In genomic region chr1:162889989-162890388, GRCh38 we compare ENCODE assay signal across 29 cellular contexts. TPM values are rescaled to one million over a fixed set of nuclear protein-coding genes. Genes with fewer than 3 reads are reported as not detected.
DNase-seq lines count a peak whose midpoint lies in the region; ATAC-seq and TF ChIP-seq lines count a peak whose summit lies in the region.
"Had no signal": no experiment of that assay in that cellular context is flagged by ENCODE, and none has a peak within 500 bp of the region (broad histone marks: within the 10 kb centered on the region; RNA-seq: fewer than 3 reads in every experiment).

No MANE protein-coding gene starts in this region.

- H3K36me3 Mint-ChIP-seq in natural killer cell, result no peaks in the 10 kb centered on the region
- no peaks in the 10 kb centered on the region for H3K36me3 Mint-ChIP-seq in CD8-positive, alpha-beta memory T cell
- H3K36me3 Mint-ChIP-seq: activated naive CD4-positive, alpha-beta T cell treated with anti-CD3 and anti-CD28 coated beads, Interleukin-2, amount 50 U/mL, for 72 hours; stimulated activated naive B cell treated with anti-CD40 and anti-IgM and Interleukin-4, amounts not matched to agents 10 μg/mL and 1 μg/mL and 100 μg/mL, for 72 hours; type B pancreatic cell had no signal

- no peaks in the 10 kb centered on the region for H3K4me1 Mint-ChIP-seq in natural killer cell
- H3K4me1 Mint-ChIP-seq in CD8-positive, alpha-beta memory T cell, result no peaks in the 10 kb centered on the region
- H3K4me1 Mint-ChIP-seq: stimulated activated naive B cell treated with anti-CD40 and anti-IgM and Interleukin-4, amounts not matched to agents 10 μg/mL and 1 μg/mL and 100 μg/mL, for 72 hours had no signal

- TF ChIP-seq CTCF in SK-N-SH (IDR thresholded peaks at IDR 0.05) (no peak), natural killer cell (IDR thresholded peaks at IDR 0.05) (no peak)

- DNase-seq in DMS 273 (lab: John Stamatoyannopoulos, UW; ENCODE audit: unreplicated experiment) (peak; percentile 88), NCI-H1092 (lab: John Stamatoyannopoulos, UW) (peak; percentile 32), SK-N-SH (peak; percentile 68), left ventricle myocardium superior (no peak), natural killer cell (no peak), HT-29 (ENCODE audit: low spot score) (no peak)
- DNase-seq in CD8-positive, alpha-beta memory T cell, result no peak
- DNase-seq: activated CD4-positive, alpha-beta T cell treated with anti-CD3 and anti-CD28 coated beads for 48 hours; activated CD8-positive, alpha-beta memory T cell treated with anti-CD3 and anti-CD28 coated beads for 24 hours; activated T-cell treated with anti-CD3 and anti-CD28 coated beads for 4 hours; H7; MM.1S; NCI-H2107; NCI-H510A; SIG-M5; stimulated activated naive B cell treated with anti-CD40 and anti-IgM and Interleukin-4, amounts not matched to agents 10 μg/mL and 1 μg/mL and 100 μg/mL, for 72 hours; substantia nigra; T1000; WERI-Rb-1 had no signal

- POLR2A ChIA-PET in SK-N-SH (lab: Yijun Ruan, JAX), result interaction anchor here (0.6 to 11.3 kb wide), 13 partner anchors 8 to 358 kb away, joined by 3 to 450 read pairs (median 7); partner anchors contain the start of genes RGS4 and RGS5
- POLR2A ChIA-PET in CD8-positive, alpha-beta memory T cell (lab: Charles Lee), result no interaction called here

- no peak overlapping the region for H3K4me3 Mint-ChIP-seq in natural killer cell
- H3K4me3 Mint-ChIP-seq in CD8-positive, alpha-beta memory T cell, result no peak overlapping the region
- H3K4me3 Mint-ChIP-seq: nephron; stimulated activated naive B cell treated with anti-CD40 and anti-IgM and Interleukin-4, amounts not matched to agents 10 μg/mL and 1 μg/mL and 100 μg/mL, for 72 hours; type B pancreatic cell had no signal

- peak; percentile 52 for TF ChIP-seq RAD21 in SK-N-SH (IDR thresholded peaks at IDR 0.05; ENCODE audit: low read length)

- H3K27me3 ChIP-seq in SK-N-SH (ENCODE audit: insufficient read depth), result no peaks in the 10 kb centered on the region
- no peaks in the 10 kb centered on the region for H3K27me3 ChIP-seq in CD8-positive, alpha-beta memory T cell (ENCODE audit: insufficient read depth, low read length, poor library complexity, severe bottlenecking)
- H3K27me3 ChIP-seq: BLaER1 had no signal

- H4K20me1 ChIP-seq in SK-N-SH (ENCODE audit: insufficient read depth), result no peaks in the 10 kb centered on the region
- H4K20me1 ChIP-seq: BLaER1 had no signal

- TF ChIP-seq EP300 in SK-N-SH (IDR thresholded peaks at IDR 0.05; ENCODE audit: borderline replicate concordance in 1 of 2, low read depth in 1 of 2, low read length in 1 of 2), result peak; percentile 51 to 100; a peak in 3 of 4 replicates

- H3K27me3 Mint-ChIP-seq in natural killer cell (ENCODE audit: low read depth in 2 of 2), result peaks cover 12 to 34% of the 10 kb centered on the region in 2 donors
- peaks cover 7 to 10% of the 10 kb centered on the region in 2 donors for H3K27me3 Mint-ChIP-seq in CD8-positive, alpha-beta memory T cell
- H3K27me3 Mint-ChIP-seq: type B pancreatic cell had no signal

- H3K4me2 ChIP-seq in SK-N-SH, result no peak overlapping the region
- H3K4me2 ChIP-seq: BLaER1 had no signal

- no peak overlapping the region for H3K9ac ChIP-seq in SK-N-SH
- H3K9ac ChIP-seq: BLaER1 had no signal

- H3F3A ChIP-seq in SK-N-SH (replicated peaks; ENCODE audit: insufficient read depth), result no peaks in the 10 kb centered on the region

- no peaks in the 10 kb centered on the region for H3K9me3 ChIP-seq in SK-N-SH
- no peaks in the 10 kb centered on the region for H3K9me3 ChIP-seq in CD8-positive, alpha-beta memory T cell (ENCODE audit: low read length)
- H3K9me3 ChIP-seq: BLaER1 had no signal

- H3K4me1 ChIP-seq in SK-N-SH (ENCODE audit: control insufficient read depth in 1 of 2, insufficient read depth in 2 of 2, low read depth in 1 of 2, low read length in 1 of 2), result peaks cover 0 to 68% of the 10 kb centered on the region in 2 experiments; a peak in 3 of 4 replicates
- H3K4me1 ChIP-seq in CD8-positive, alpha-beta memory T cell (ENCODE audit: insufficient read depth, low read length), result no peaks in the 10 kb centered on the region

- H2AFZ ChIP-seq in SK-N-SH (ENCODE audit: low read depth), result no peak overlapping the region

- H3K36me3 ChIP-seq in SK-N-SH (replicated peaks in 1 of 2; ENCODE audit: control insufficient read depth in 1 of 2, insufficient read depth in 2 of 2, low read length in 1 of 2), result no peaks in the 10 kb centered on the region
- H3K36me3 ChIP-seq in CD8-positive, alpha-beta memory T cell (ENCODE audit: insufficient read depth, low read length), result no peaks in the 10 kb centered on the region
- H3K36me3 ChIP-seq: BLaER1, WERI-Rb-1 had no signal

- no peaks in the 10 kb centered on the region for H3K9me2 ChIP-seq in SK-N-SH

- H3K27ac Mint-ChIP-seq in natural killer cell, result no peak overlapping the region
- H3K27ac Mint-ChIP-seq in CD8-positive, alpha-beta memory T cell, result no peak overlapping the region
- H3K27ac Mint-ChIP-seq: activated naive CD4-positive, alpha-beta T cell treated with anti-CD3 and anti-CD28 coated beads, Interleukin-2, amount 50 U/mL, for 72 hours; nephron; stimulated activated naive B cell treated with anti-CD40 and anti-IgM and Interleukin-4, amounts not matched to agents 10 μg/mL and 1 μg/mL and 100 μg/mL, for 72 hours; type B pancreatic cell had no signal

- ATAC-seq in left ventricle myocardium superior (peak; percentile 80), natural killer cell (no peak), HG03571 (IDR thresholded peaks at IDR 0.05; ENCODE audit: unreplicated experiment) (no peak)
- ATAC-seq: activated naive CD4-positive, alpha-beta T cell treated with anti-CD3 and anti-CD28 coated beads, Interleukin-2, amount 50 U/mL, for 72 hours; Panc1; stimulated activated naive B cell treated with anti-CD40 and anti-IgM and Interleukin-4, amounts not matched to agents 10 μg/mL and 1 μg/mL and 100 μg/mL, for 72 hours had no signal

- H3K4me3 ChIP-seq in SK-N-SH (ENCODE audit: low read depth in 2 of 2, low read length in 1 of 2), result no peak overlapping the region
- H3K4me3 ChIP-seq in CD8-positive, alpha-beta memory T cell (ENCODE audit: low read length), result no peak overlapping the region
- H3K4me3 ChIP-seq: BLaER1, lung, skin epidermis had no signal

- H3K9me3 Mint-ChIP-seq in natural killer cell, result no peaks in the 10 kb centered on the region
- no peaks in the 10 kb centered on the region for H3K9me3 Mint-ChIP-seq in CD8-positive, alpha-beta memory T cell
- H3K9me3 Mint-ChIP-seq: activated naive CD4-positive, alpha-beta T cell treated with anti-CD3 and anti-CD28 coated beads, Interleukin-2, amount 50 U/mL, for 72 hours; nephron; type B pancreatic cell had no signal

- CTCF ChIA-PET in SK-N-SH (lab: Yijun Ruan, JAX), result interaction anchor here (1.0 to 12.4 kb wide), 7 partner anchors 11 to 425 kb away, joined by 3 to 120 read pairs (median 6); partner anchors contain the start of gene RGS4
- CTCF ChIA-PET in CD8-positive, alpha-beta memory T cell (lab: Charles Lee), result no interaction called here

- H3K27ac ChIP-seq in SK-N-SH (ENCODE audit: low read depth in 2 of 2, low read length in 1 of 2), result peak overlapping the region in 1 of 2 experiments; percentile 100; a peak in 2 of 4 replicates
- H3K27ac ChIP-seq in CD8-positive, alpha-beta memory T cell (ENCODE audit: low read depth, low read length), result no peak overlapping the region
- H3K27ac ChIP-seq: BLaER1, skin epidermis, WERI-Rb-1 had no signal

- H3K79me2 ChIP-seq in SK-N-SH (ENCODE audit: insufficient read depth), result no peaks in the 10 kb centered on the region

- intact Hi-C loops in left ventricle myocardium superior (cut with micrococcal nuclease), result no loop called here
- intact Hi-C loops in natural killer cell (cut with micrococcal nuclease), result no loop called here

- WGBS in SK-N-SH (ENCODE audit: low lambda C conversion rate), result 25% methylated on average over 2 of the region's 2 CpGs

TF ChIP-seq in SK-N-SH, 30 proteins besides CTCF, POLR2A, EP300 and RAD21:
- TF ChIP-seq PBX3 (IDR thresholded peaks at IDR 0.05), result peak; percentile 40; the same call in 1 of the 2 replicates
- TF ChIP-seq NFIC (IDR thresholded peaks at IDR 0.05; ENCODE audit: borderline replicate concordance), result peak; percentile 21; the same call in 1 of the 2 replicates
- peak; percentile 99 for TF ChIP-seq FOXJ3 (CRISPR knock-in tag; IDR thresholded peaks at IDR 0.05)
- TF ChIP-seq NRF1 (IDR thresholded peaks at IDR 0.05; ENCODE audit: low read depth, low read length), result no peak
- TF ChIP-seq POLR2AphosphoS5 (IDR thresholded peaks at IDR 0.05; ENCODE audit: low read depth, low read length), result peak; percentile 59; the same call in 1 of the 2 replicates
- no peak for TF ChIP-seq RFX5 (IDR thresholded peaks at IDR 0.05; ENCODE audit: low read length)
- TF ChIP-seq GATA2 (CRISPR knock-in tag; IDR thresholded peaks at IDR 0.05), result peak; percentile 98
- peak; percentile 87 for TF ChIP-seq CHD2 (IDR thresholded peaks at IDR 0.05; ENCODE audit: low read length, partially characterized antibody)
- no peak for TF ChIP-seq JUND (IDR thresholded peaks at IDR 0.05)
- peak; percentile 81 for TF ChIP-seq TCF12 (IDR thresholded peaks at IDR 0.05)
- TF ChIP-seq TEAD4 (IDR thresholded peaks at IDR 0.05; ENCODE audit: borderline replicate concordance, insufficient read depth), result peak; percentile 87; the same call in 1 of the 2 replicates
- no peak for TF ChIP-seq SIN3A (IDR thresholded peaks at IDR 0.05; ENCODE audit: borderline replicate concordance, low read depth, low read length)
- peak; percentile 13; the same call in 1 of the 2 replicates for TF ChIP-seq SMC3 (IDR thresholded peaks at IDR 0.05; ENCODE audit: low read depth, low read length)
- TF ChIP-seq RCOR1 (IDR thresholded peaks at IDR 0.05; ENCODE audit: low read length), result peak; percentile 96

RNA-seq across cellular contexts. Expression of gene CCDC190, which starts 29.0 kb away (rescaled TPM):
- polyA plus RNA-seq in SK-N-SH (2012; rRNA removed), result 0.13 and 0.21 TPM in 2 replicates
- 0.14 and 0.18 TPM in 2 replicates for polyA plus RNA-seq in SK-N-SH (2012; cell fraction: cytosol; rRNA removed)
- polyA plus RNA-seq in SK-N-SH (2012; cell fraction: nucleus; rRNA removed), result 0.12 and 0.39 TPM in 2 replicates
- total RNA-seq in left ventricle myocardium superior (0.62 TPM), natural killer cell (not detected)
- not detected for total RNA-seq in CD8-positive, alpha-beta memory T cell
- not detected for polyA plus RNA-seq in CD8-positive, alpha-beta memory T cell
- 0.29 TPM in 1 of 2 replicates, not detected in the other for total RNA-seq in HT-29 (2014; rRNA removed; shearing (Covaris generic))
- total RNA-seq: activated naive CD4-positive, alpha-beta T cell treated with anti-CD3 and anti-CD28 coated beads, Interleukin-2, amount 50 U/mL, for 72 hours; fibroblast of lung; G401; H7 had no signal

Comparison
In these comparisons a context has a peak if more than half of its experiments do, and no peak if none do; other contexts are left out.
1. DNase-seq: peak in DMS 273 (single experiment), NCI-H1092 (single experiment) and SK-N-SH (single experiment); none in left ventricle myocardium superior (single experiment), natural killer cell (single experiment), CD8-positive, alpha-beta memory T cell (0 of 5) and HT-29 (single experiment).